8 cellular contexts compared by ENCODE assay signal in genomic region chr7:378551-379455, GRCh38.
DNase-seq lines count a peak whose midpoint lies in the region; ATAC-seq and TF ChIP-seq lines count a peak whose summit lies in the region.

No MANE protein-coding gene starts in this region.

- peak overlapping the region; percentile 90 to 99 (median 99) for H3K4me2 ChIP-seq in BLaER1 treated with 17β-estradiol and CSF1 and Interleukin-3, amounts not matched to agents 10 nM and 100 nM
- H3K4me2 ChIP-seq in trophoblast cell (ENCODE audit: low read length) (peak overlapping the region; percentile 13), OCI-LY7 (ENCODE audit: low read length) (no peak overlapping the region)

- no peak overlapping the region for H2AFZ ChIP-seq in trophoblast cell (ENCODE audit: insufficient read depth, low read length, poor library complexity)
- no peak overlapping the region for H2AFZ ChIP-seq in OCI-LY7 (ENCODE audit: low read length)

- H3K9ac ChIP-seq in BLaER1 treated with 17β-estradiol and CSF1 and Interleukin-3, amounts not matched to agents 10 nM and 100 nM = peak overlapping the region in 10 of 11 experiments; percentile 0 to 61 (median 42); a peak in 13 of 22 replicates
- peak overlapping the region; percentile 37 for H3K9ac ChIP-seq in trophoblast cell (ENCODE audit: low read length)

- intact Hi-C loops in left ventricle myocardium inferior (cut with micrococcal nuclease) = no loop called here
- intact Hi-C loops in OCI-LY7 (cut with micrococcal nuclease; ENCODE audit: unreplicated experiment) = no loop called here

- H4K8ac ChIP-seq in trophoblast cell (ENCODE audit: low read depth, low read length) = no peak overlapping the region

- no peak overlapping the region for H4K91ac ChIP-seq in trophoblast cell (ENCODE audit: low read depth, low read length)

- DNase-seq in Peyer's patch = peak in 2 of 3 donors; percentile 85 to 87
- DNase-seq in left ventricle myocardium inferior = no peak
- DNase-seq in trophoblast cell = no peak
- DNase-seq in DMS79 (lab: John Stamatoyannopoulos, UW) = no peak
- DNase-seq in GM10248 (ENCODE audit: extremely low spot score) = no peak
- no peak for DNase-seq in OCI-LY7 (ENCODE audit: low spot score)

- POLR2A ChIA-PET in GM10248 (lab: Yijun Ruan, JAX) (no interaction called here), OCI-LY7 (lab: Charles Lee) (no interaction called here)

- H3K23ac ChIP-seq in trophoblast cell (ENCODE audit: low read length) = no peak overlapping the region

- no peak for ATAC-seq in GM18909 (IDR thresholded peaks at IDR 0.05; ENCODE audit: poor library complexity, unreplicated experiment)

- H3K4me1 ChIP-seq in BLaER1 treated with 17β-estradiol and CSF1 and Interleukin-3, amounts not matched to agents 10 nM and 100 nM = peaks cover 53 to 89% (median 81%) of the 10 kb centered on the region in 10 experiments
- H3K4me1 ChIP-seq in Peyer's patch = peaks cover 0 to 17% (median 7%) of the 10 kb centered on the region in 4 donors
- peaks cover 19% of the 10 kb centered on the region for H3K4me1 ChIP-seq in left ventricle myocardium inferior
- H3K4me1 ChIP-seq in trophoblast cell (ENCODE audit: control insufficient read depth in 1 of 2, insufficient read depth in 2 of 2, low read length in 2 of 2) = peaks cover 5 to 7% of the 10 kb centered on the region in 2 experiments
- no peaks in the 10 kb centered on the region for H3K4me1 ChIP-seq in OCI-LY7 (ENCODE audit: insufficient read depth, low read length, poor library complexity, severe bottlenecking)

- H3K4ac ChIP-seq in trophoblast cell (ENCODE audit: low read depth, low read length) = no peak overlapping the region

- H4K12ac ChIP-seq in trophoblast cell (ENCODE audit: low read depth, low read length) = no peak overlapping the region

- no peak overlapping the region for H2BK5ac ChIP-seq in trophoblast cell (ENCODE audit: low read depth, low read length, poor library complexity)

- H3K14ac ChIP-seq in trophoblast cell (ENCODE audit: low read length) = no peak overlapping the region

- H2AK5ac ChIP-seq in trophoblast cell (ENCODE audit: low read length) = no peak overlapping the region

- peak overlapping the region; percentile 34 to 66 (median 44); a peak in 19 of 20 replicates for H3K4me3 ChIP-seq in BLaER1 treated with 17β-estradiol and CSF1 and Interleukin-3, amounts not matched to agents 10 nM and 100 nM
- H3K4me3 ChIP-seq in Peyer's patch (peak overlapping the region; percentile 12 to 50 (median 38)), left ventricle myocardium inferior (peak overlapping the region; percentile 49), trophoblast cell (ENCODE audit: low read depth, low read length) (no peak overlapping the region), OCI-LY7 (ENCODE audit: low read depth, low read length, poor library complexity, severe bottlenecking) (no peak overlapping the region)

- H3K27ac ChIP-seq in BLaER1 treated with 17β-estradiol and CSF1 and Interleukin-3, amounts not matched to agents 10 nM and 100 nM = peak overlapping the region in 5 of 11 experiments; percentile 27 to 52 (median 33); a peak in 7 of 22 replicates
- H3K27ac ChIP-seq in Peyer's patch (peak overlapping the region in 1 of 4 donors; percentile 12), left ventricle myocardium inferior (replicated peaks) (no peak overlapping the region), trophoblast cell (ENCODE audit: low read depth, low read length) (no peak overlapping the region), OCI-LY7 (ENCODE audit: low read depth, low read length, poor library complexity, severe bottlenecking) (no peak overlapping the region)

- no peak overlapping the region for H2BK120ac ChIP-seq in trophoblast cell (ENCODE audit: insufficient read depth, low read length, poor library complexity)

- no peaks in the 10 kb centered on the region for H3K79me1 ChIP-seq in trophoblast cell (ENCODE audit: low read length)

- no peaks in the 10 kb centered on the region for H3K79me2 ChIP-seq in trophoblast cell (ENCODE audit: control insufficient read depth, insufficient read depth, low read length, poor library complexity)
- no peaks in the 10 kb centered on the region for H3K79me2 ChIP-seq in OCI-LY7 (ENCODE audit: insufficient read depth, low read depth, low read length)

- peak; percentile 37 to 54 for TF ChIP-seq POLR2A in Peyer's patch (IDR thresholded peaks at IDR 0.05)

- H3K27me3 ChIP-seq in BLaER1 treated with 17β-estradiol and CSF1 and Interleukin-3, amounts not matched to agents 10 nM and 100 nM = peaks cover 8 to 65% (median 17%) of the 10 kb centered on the region in 11 experiments; a peak in 20 of 22 replicates
- H3K27me3 ChIP-seq in Peyer's patch (no peaks in the 10 kb centered on the region), left ventricle myocardium inferior (ENCODE audit: low read depth) (peaks cover 72% of the 10 kb centered on the region), trophoblast cell (ENCODE audit: insufficient read depth, low read length) (no peaks in the 10 kb centered on the region)

- no CpG with 5 or more reads among the region's 44 CpGs for WGBS in trophoblast cell (ENCODE audit: extremely low coverage, insufficient coverage, insufficient read length)

- no TSS peak for BruUV-seq in OCI-LY7 (replicated peaks; lab: Mats Ljungman, UMichigan)

- no peak overlapping the region for H2BK12ac ChIP-seq in trophoblast cell (ENCODE audit: low read length)

- H3K36me3 ChIP-seq in BLaER1 treated with 17β-estradiol and CSF1 and Interleukin-3, amounts not matched to agents 10 nM and 100 nM = no peaks in the 10 kb centered on the region
- H3K36me3 ChIP-seq in Peyer's patch = no peaks in the 10 kb centered on the region
- no peaks in the 10 kb centered on the region for H3K36me3 ChIP-seq in left ventricle myocardium inferior
- H3K36me3 ChIP-seq in trophoblast cell (ENCODE audit: control insufficient read depth in 1 of 2, insufficient read depth in 2 of 2, low read length in 2 of 2) = no peaks in the 10 kb centered on the region
- H3K36me3 ChIP-seq in OCI-LY7 (ENCODE audit: insufficient read depth, low read length) = no peaks in the 10 kb centered on the region

- TF ChIP-seq CTCF in Peyer's patch (IDR thresholded peaks at IDR 0.05) = no peak
- no peak for TF ChIP-seq CTCF in left ventricle myocardium inferior (IDR thresholded peaks at IDR 0.05; ENCODE audit: borderline replicate concordance)
- TF ChIP-seq CTCF in GM10248 (IDR thresholded peaks at IDR 0.05; ENCODE audit: control extremely low read depth, extremely low read depth, low read depth, missing control alignments) = no peak
- no peak for TF ChIP-seq CTCF in OCI-LY7 (conservative IDR thresholded peaks at IDR 0.05; ENCODE audit: low read length)

- CTCF ChIA-PET in GM10248 (lab: Yijun Ruan, JAX) = no interaction called here
- CTCF ChIA-PET in OCI-LY7 (lab: Charles Lee; ENCODE audit: unreplicated experiment) = no interaction called here

- no peaks in the 10 kb centered on the region for H3K9me2 ChIP-seq in OCI-LY7 (ENCODE audit: insufficient read depth, low read length)

- H3K9me3 ChIP-seq in BLaER1 treated with 17β-estradiol and CSF1 and Interleukin-3, amounts not matched to agents 10 nM and 100 nM (replicated peaks in 1 of 11) = peaks cover 3 to 10% (median 7%) of the 10 kb centered on the region in 11 experiments; a peak in 21 of 22 replicates
- H3K9me3 ChIP-seq in Peyer's patch (no peaks in the 10 kb centered on the region), left ventricle myocardium inferior (replicated peaks) (peaks cover 14% of the 10 kb centered on the region), trophoblast cell (ENCODE audit: insufficient read depth, low read depth, low read length) (peaks cover 7% of the 10 kb centered on the region), OCI-LY7 (ENCODE audit: low read length) (no peaks in the 10 kb centered on the region)

- no peak overlapping the region for H3K18ac ChIP-seq in trophoblast cell (ENCODE audit: low read length)

- peaks cover 0 to 23% (median 0%) of the 10 kb centered on the region in 11 experiments; a peak in 3 of 22 replicates for H4K20me1 ChIP-seq in BLaER1 treated with 17β-estradiol and CSF1 and Interleukin-3, amounts not matched to agents 10 nM and 100 nM
- H4K20me1 ChIP-seq in OCI-LY7 (ENCODE audit: insufficient read depth, low read length) = no peaks in the 10 kb centered on the region

Comparison
In these comparisons a context has a peak if more than half of its experiments do, and no peak if none do; other contexts are left out.
1. H3K4me3 ChIP-seq: peak in BLaER1 treated with 17β-estradiol and CSF1 and Interleukin-3, amounts not matched to agents 10 nM and 100 nM (10 of 10), Peyer's patch (4 of 4) and left ventricle myocardium inferior (single experiment); none in trophoblast cell (single experiment) and OCI-LY7 (single experiment).
2. DNase-seq: peak in Peyer's patch (2 of 3); none in left ventricle myocardium inferior (single experiment), trophoblast cell (0 of 2), DMS79 (single experiment), GM10248 (single experiment) and OCI-LY7 (single experiment).